ENCODE assay signal across 21 cellular contexts in genomic region chr2:213087040-213087439, GRCh38.
DNase-seq lines count a peak whose midpoint lies in the region; ATAC-seq lines count a peak whose summit lies in the region.
"Had no signal": no experiment of that assay in that cellular context is flagged by ENCODE, and none has a peak within 500 bp of the region (broad histone marks: within the 10 kb centered on the region; RNA-seq: fewer than 3 reads in every experiment).

No MANE protein-coding gene starts in this region.

- H3K27ac Mint-ChIP-seq in CD4-positive, CD25-positive, alpha-beta regulatory T cell, result peak overlapping the region in 1 of 3 donors; percentile 90
- H3K27ac Mint-ChIP-seq: CD4-positive, alpha-beta memory T cell; naive B cell had no signal

- H3K4me1 ChIP-seq in CD4-positive, CD25-positive, alpha-beta regulatory T cell (ENCODE audit: control insufficient read depth, insufficient read depth, low read length, poor library complexity, severe bottlenecking), result peaks cover 74% of the 10 kb centered on the region

- peak overlapping the region in 2 of 4 donors; percentile 53 to 68 for H3K4me3 Mint-ChIP-seq in CD4-positive, CD25-positive, alpha-beta regulatory T cell
- H3K4me3 Mint-ChIP-seq: CD4-positive, alpha-beta memory T cell; naive B cell; stimulated activated naive CD8-positive, alpha-beta T cell treated with anti-CD3 and anti-CD28 coated beads, Interleukin-15, Interleukin-2, amounts not matched to agents 100 ng/mL and 50 ng/mL, for 24 hours had no signal

- H3K9me3 ChIP-seq in CD4-positive, CD25-positive, alpha-beta regulatory T cell (ENCODE audit: control insufficient read depth in 2 of 2, low read length in 2 of 2), result no peaks in the 10 kb centered on the region
- H3K9me3 ChIP-seq: ovary, sigmoid colon, SJSA1, transverse colon had no signal

- no peaks in the 10 kb centered on the region for H3K27me3 Mint-ChIP-seq in CD4-positive, CD25-positive, alpha-beta regulatory T cell
- H3K27me3 Mint-ChIP-seq: CD4-positive, alpha-beta memory T cell; naive B cell; stimulated activated naive CD8-positive, alpha-beta T cell treated with anti-CD3 and anti-CD28 coated beads, Interleukin-15, Interleukin-2, amounts not matched to agents 100 ng/mL and 50 ng/mL, for 24 hours had no signal

- H3K27me3 ChIP-seq in CD4-positive, CD25-positive, alpha-beta regulatory T cell (ENCODE audit: control insufficient read depth, insufficient read depth, low read length), result no peaks in the 10 kb centered on the region
- H3K27me3 ChIP-seq: ovary, sigmoid colon, SJSA1, transverse colon had no signal

- H3K27ac ChIP-seq in CD4-positive, CD25-positive, alpha-beta regulatory T cell (ENCODE audit: insufficient read depth, low read length, poor library complexity, severe bottlenecking), result peak overlapping the region; percentile 58
- H3K27ac ChIP-seq: ovary, sigmoid colon, transverse colon, WERI-Rb-1 had no signal

- H3K4me3 ChIP-seq in CD4-positive, CD25-positive, alpha-beta regulatory T cell (ENCODE audit: low read depth, low read length), result peak overlapping the region; percentile 72
- H3K4me3 ChIP-seq: coronary artery, ovary, sigmoid colon, SJSA1, transverse colon had no signal

- peaks cover 39% of the 10 kb centered on the region for H3K36me3 Mint-ChIP-seq in CD4-positive, CD25-positive, alpha-beta regulatory T cell
- H3K36me3 Mint-ChIP-seq: CD4-positive, alpha-beta memory T cell had no signal

- DNase-seq in CD4-positive, CD25-positive, alpha-beta regulatory T cell, result no peak
- DNase-seq in NCI-H1436 treated with DMSO at 0.1 percent for 48 hours (lab: John Stamatoyannopoulos, UW) (no peak), NCI-H146 (lab: John Stamatoyannopoulos, UW) (no peak), SW480 (ENCODE audit: low spot score) (no peak), OCI-M1 (lab: John Stamatoyannopoulos, UW) (no peak)
- DNase-seq: activated CD8-positive, alpha-beta memory T cell treated with anti-CD3 and anti-CD28 coated beads for 24 hours; CD4-positive, alpha-beta memory T cell; naive B cell; NCI-H2171 treated with DMSO at 0.1 percent for 48 hours; NCI-H748 treated with DMSO at 0.1 percent for 48 hours; ovary; sigmoid colon; T-helper 2 cell; transverse colon; WERI-Rb-1 had no signal

- H3K9me3 Mint-ChIP-seq in CD4-positive, CD25-positive, alpha-beta regulatory T cell, result peaks cover 0 to 2% (median 0%) of the 10 kb centered on the region in 7 donors
- H3K9me3 Mint-ChIP-seq: CD4-positive, alpha-beta memory T cell; stimulated activated naive CD8-positive, alpha-beta T cell treated with anti-CD3 and anti-CD28 coated beads, Interleukin-15, Interleukin-2, amounts not matched to agents 100 ng/mL and 50 ng/mL, for 24 hours had no signal

- H3K4me1 Mint-ChIP-seq in CD4-positive, CD25-positive, alpha-beta regulatory T cell, result peaks cover 57 to 90% (median 73%) of the 10 kb centered on the region in 4 donors

- peak in 1 of 2 donors; percentile 26 for ATAC-seq in CD4-positive, CD25-positive, alpha-beta regulatory T cell (ENCODE audit: low read depth in 2 of 2)
- ATAC-seq in GM18861 (IDR thresholded peaks at IDR 0.05; ENCODE audit: unreplicated experiment) (peak; percentile 68), HG02623 (IDR thresholded peaks at IDR 0.05; ENCODE audit: unreplicated experiment) (peak; percentile 57), HG03432 (IDR thresholded peaks at IDR 0.05; ENCODE audit: unreplicated experiment) (peak; percentile 76)

- peaks cover 28% of the 10 kb centered on the region for H3K36me3 ChIP-seq in CD4-positive, CD25-positive, alpha-beta regulatory T cell (ENCODE audit: control insufficient read depth, insufficient read depth, low read length)
- H3K36me3 ChIP-seq: ovary, sigmoid colon, SJSA1, transverse colon, WERI-Rb-1 had no signal
